In the genomic region with DNA sequence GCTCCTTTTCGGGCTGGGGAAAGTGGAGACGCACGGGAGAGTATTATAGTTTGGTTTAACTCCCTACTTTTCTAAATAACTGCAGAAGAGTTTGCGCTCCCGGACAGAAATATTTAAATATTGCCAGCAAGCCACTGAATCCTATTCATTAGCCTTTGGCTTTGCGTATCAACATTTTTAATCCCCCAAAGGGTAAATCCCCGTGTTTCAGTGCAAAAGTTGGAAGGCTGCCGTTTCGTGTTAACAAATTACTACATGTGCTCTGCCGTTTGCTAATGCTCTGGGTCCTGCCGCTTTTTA, we compare ENCODE assay signal across 8 cellular contexts. TPM values are rescaled to one million over a fixed set of nuclear protein-coding genes. Genes with fewer than 3 reads are reported as not detected.
DNase-seq lines count a peak whose midpoint lies in the region; ATAC-seq, FAIRE-seq and TF ChIP-seq lines count a peak whose summit lies in the region.

No MANE protein-coding gene starts in this region.

- H3F3A ChIP-seq in OCI-LY1 (ENCODE audit: insufficient read depth, low read length), result no peaks in the 10 kb centered on the region

- H4K20me1 ChIP-seq in OCI-LY1 (ENCODE audit: insufficient read depth, low read length), result no peaks in the 10 kb centered on the region
- H4K20me1 ChIP-seq in endothelial cell of umbilical vein (replicated peaks; ENCODE audit: control insufficient read depth, extremely low read depth, insufficient read depth, low read length), result no peaks in the 10 kb centered on the region
- H4K20me1 ChIP-seq in osteoblast (ENCODE audit: insufficient read depth, low read length), result no peaks in the 10 kb centered on the region

- DNase-seq in CD4-positive, alpha-beta memory T cell, result no peak
- DNase-seq in endothelial cell of umbilical vein (ENCODE audit: low read depth, low spot score) (no peak), osteoblast (ENCODE audit: insufficient read length, low spot score, missing footprints) (no peak), NCI-H2171 treated with DMSO at 0.1 percent for 48 hours (lab: John Stamatoyannopoulos, UW) (no peak), NCI-H146 treated with DMSO at 0.1 percent for 48 hours (lab: John Stamatoyannopoulos, UW; ENCODE audit: unreplicated experiment) (no peak), COLO829 (ENCODE audit: low spot score) (no peak)

- H3K4me3 ChIP-seq in CD4-positive, alpha-beta memory T cell (ENCODE audit: low read length in 2 of 2), result peak overlapping the region; percentile 78 to 79
- H3K4me3 ChIP-seq in OCI-LY1 (ENCODE audit: low read depth, low read length, poor library complexity, severe bottlenecking) (peak overlapping the region; percentile 82), endothelial cell of umbilical vein (replicated peaks in 1 of 3; ENCODE audit: insufficient read depth in 1 of 3, low read depth in 1 of 3, low read length in 3 of 3) (peak overlapping the region; percentile 61 to 92 (median 72)), osteoblast (ENCODE audit: insufficient read depth, low read length) (peak overlapping the region; percentile 88)

- peak overlapping the region in 6 of 7 donors; percentile 78 to 91 (median 88) for H3K27ac Mint-ChIP-seq in CD4-positive, alpha-beta memory T cell

- H3K4me2 ChIP-seq in OCI-LY1 (ENCODE audit: low read length), result peak overlapping the region; percentile 84
- peak overlapping the region; percentile 89 for H3K4me2 ChIP-seq in endothelial cell of umbilical vein (ENCODE audit: insufficient read depth, low read length)
- peak overlapping the region; percentile 92 for H3K4me2 ChIP-seq in osteoblast (ENCODE audit: insufficient read depth, low read length)

- ATAC-seq in HG03175 (IDR thresholded peaks at IDR 0.05; ENCODE audit: unreplicated experiment), result no peak

- TF ChIP-seq CTCF in OCI-LY1 (IDR thresholded peaks at IDR 0.05; ENCODE audit: low read length) (no peak), endothelial cell of umbilical vein (IDR thresholded peaks at IDR 0.05; ENCODE audit: extremely low read depth in 1 of 2, insufficient read depth in 1 of 2, low read depth in 1 of 2, low read length in 2 of 2) (no peak), osteoblast (IDR thresholded peaks at IDR 0.05; ENCODE audit: extremely low read depth, low read depth, low read length) (no peak)

- H3K9ac ChIP-seq in OCI-LY1 (ENCODE audit: low read length) (peak overlapping the region; percentile 13; the same call in 1 of the 2 replicates), endothelial cell of umbilical vein (replicated peaks; ENCODE audit: extremely low read depth, insufficient read depth, low read length) (peak overlapping the region; percentile 50)

- POLR2A ChIA-PET in CD4-positive, alpha-beta memory T cell (lab: Charles Lee; ENCODE audit: partially characterized antibody), result interaction anchor here (0.6 to 2.5 kb wide), 4 partner anchors 31 to 377 kb away, joined by 3 to 9 read pairs (median 5); partner anchors contain the start of gene DCAF4
- POLR2A ChIA-PET in endothelial cell of umbilical vein (lab: Charles Lee), result interaction anchor here (0.9 to 1.8 kb wide), 4 partner anchors 8 to 216 kb away, joined by 3 to 11 read pairs (median 3); no protein-coding TSS in a partner anchor

- intact Hi-C loops in CD4-positive, alpha-beta memory T cell (cut with micrococcal nuclease), result loop anchor here (1.0 to 10.0 kb wide), 5 partner anchors 11 to 1572 kb away; partner anchors contain the start of genes DCAF4 and SIPA1L1
- intact Hi-C loops in endothelial cell of umbilical vein (cut with micrococcal nuclease), result loop anchor here (1.0 to 2.0 kb wide), 7 partner anchors 32 to 377 kb away; partner anchors contain the start of gene DCAF4

- H3K4me1 Mint-ChIP-seq in CD4-positive, alpha-beta memory T cell, result peaks cover 12 to 29% (median 22%) of the 10 kb centered on the region in 4 donors

- H3K36me3 ChIP-seq in CD4-positive, alpha-beta memory T cell (ENCODE audit: insufficient read depth, low read length), result no peaks in the 10 kb centered on the region
- H3K36me3 ChIP-seq in OCI-LY1 (ENCODE audit: insufficient read depth, low read length) (no peaks in the 10 kb centered on the region), endothelial cell of umbilical vein (ENCODE audit: control insufficient read depth in 2 of 2, extremely low read depth in 1 of 2, insufficient read depth in 2 of 2, low read length in 2 of 2) (no peaks in the 10 kb centered on the region), osteoblast (ENCODE audit: insufficient read depth, low read length) (no peaks in the 10 kb centered on the region)

- dilution Hi-C loops in endothelial cell of umbilical vein (cut with MboI; ENCODE audit: extremely low pct_ligation_motif_present, low sequenced_read_pairs), result no loop called here

- H2AFZ ChIP-seq in OCI-LY1 (ENCODE audit: low read length), result peak overlapping the region; percentile 8; the same call in 1 of the 2 replicates
- peak overlapping the region; percentile 93 for H2AFZ ChIP-seq in endothelial cell of umbilical vein (ENCODE audit: low read depth, low read length)
- peak overlapping the region; percentile 91 for H2AFZ ChIP-seq in osteoblast (ENCODE audit: low read length)

- no peaks in the 10 kb centered on the region for H3K9me1 ChIP-seq in endothelial cell of umbilical vein (replicated peaks; ENCODE audit: control insufficient read depth, extremely low read depth, insufficient read depth, low read length)

- H3K4me1 ChIP-seq in CD4-positive, alpha-beta memory T cell (ENCODE audit: insufficient read depth, low read length), result peaks cover 27% of the 10 kb centered on the region
- H3K4me1 ChIP-seq in OCI-LY1 (ENCODE audit: insufficient read depth, low read length, severe bottlenecking) (peaks cover 26% of the 10 kb centered on the region), endothelial cell of umbilical vein (ENCODE audit: control insufficient read depth, extremely low read depth, insufficient read depth, low read length) (peaks cover 27% of the 10 kb centered on the region), osteoblast (ENCODE audit: insufficient read depth, low read length) (peaks cover 18% of the 10 kb centered on the region)

- H3K9me3 ChIP-seq in CD4-positive, alpha-beta memory T cell (ENCODE audit: control insufficient read depth in 1 of 2, low read length in 2 of 2), result no peaks in the 10 kb centered on the region
- H3K9me3 ChIP-seq in OCI-LY1 (ENCODE audit: low read length) (no peaks in the 10 kb centered on the region), endothelial cell of umbilical vein (replicated peaks; ENCODE audit: control insufficient read depth, insufficient read depth, low read length) (no peaks in the 10 kb centered on the region), osteoblast (ENCODE audit: low read depth, low read length) (no peaks in the 10 kb centered on the region)

- H3K27me3 ChIP-seq in CD4-positive, alpha-beta memory T cell (ENCODE audit: insufficient read depth, low read length), result peaks cover 9% of the 10 kb centered on the region
- H3K27me3 ChIP-seq in OCI-LY1 (ENCODE audit: insufficient read depth, low read length), result peaks cover 16% of the 10 kb centered on the region; the same call in 1 of the 2 replicates
- no peaks in the 10 kb centered on the region for H3K27me3 ChIP-seq in endothelial cell of umbilical vein (ENCODE audit: control insufficient read depth in 2 of 2, insufficient read depth in 2 of 2, low read length in 2 of 2)
- peaks cover 13% of the 10 kb centered on the region for H3K27me3 ChIP-seq in osteoblast (ENCODE audit: insufficient read depth, low read length)

- no peaks in the 10 kb centered on the region for H3K9me3 Mint-ChIP-seq in CD4-positive, alpha-beta memory T cell

- H3K27ac ChIP-seq in CD4-positive, alpha-beta memory T cell (ENCODE audit: low read depth, low read length), result no peak overlapping the region
- no peak overlapping the region for H3K27ac ChIP-seq in OCI-LY1 (ENCODE audit: low read depth, low read length, poor library complexity, severe bottlenecking)
- H3K27ac ChIP-seq in endothelial cell of umbilical vein (ENCODE audit: insufficient read depth, low read depth, low read length), result peak overlapping the region; percentile 39
- no peak overlapping the region for H3K27ac ChIP-seq in osteoblast (ENCODE audit: low read depth, low read length)

- CTCF ChIA-PET in CD4-positive, alpha-beta memory T cell (lab: Charles Lee; ENCODE audit: partially characterized antibody), result interaction anchor here (1.0 to 7.6 kb wide), 7 partner anchors 10 to 378 kb away, joined by 3 to 67 read pairs (median 5); no protein-coding TSS in a partner anchor
- CTCF ChIA-PET in endothelial cell of umbilical vein (lab: Charles Lee), result interaction anchor here (0.5 to 4.6 kb wide), 21 partner anchors 10 to 576 kb away, joined by 3 to 59 read pairs (median 4); no protein-coding TSS in a partner anchor

- H3K4me3 Mint-ChIP-seq in CD4-positive, alpha-beta memory T cell, result peak overlapping the region; percentile 88 to 99 (median 95)

- no peaks in the 10 kb centered on the region for H3K9me2 ChIP-seq in OCI-LY1 (ENCODE audit: low read depth, low read length)

- peaks cover 0 to 10% of the 10 kb centered on the region in 2 donors for H3K36me3 Mint-ChIP-seq in CD4-positive, alpha-beta memory T cell

- TF ChIP-seq POLR2A in endothelial cell of umbilical vein (IDR thresholded peaks at IDR 0.05; ENCODE audit: low read depth, low read length), result no peak

- no peak for FAIRE-seq in endothelial cell of umbilical vein (lab: Jason Lieb, UNC)

- BruUV-seq in endothelial cell of umbilical vein (replicated peaks; lab: Mats Ljungman, UMichigan), result TSS peak; percentile 85

- H3K79me2 ChIP-seq in OCI-LY1 (ENCODE audit: insufficient read depth, low read length), result no peaks in the 10 kb centered on the region
- H3K79me2 ChIP-seq in endothelial cell of umbilical vein (ENCODE audit: control insufficient read depth, insufficient read depth, low read length), result peaks cover 22% of the 10 kb centered on the region
- peaks cover 18% of the 10 kb centered on the region for H3K79me2 ChIP-seq in osteoblast (ENCODE audit: insufficient read depth, low read length)

- peaks cover 26 to 39% of the 10 kb centered on the region in 2 donors for H3K27me3 Mint-ChIP-seq in CD4-positive, alpha-beta memory T cell

RNA-seq across cellular contexts. Expression of gene DPF3, which starts 0.4 kb away (rescaled TPM):
- under 1 TPM in 1 of 2 experiments, not detected in 1; 0.35 TPM for total RNA-seq in CD4-positive, alpha-beta memory T cell
- polyA plus RNA-seq in CD4-positive, alpha-beta memory T cell, result under 1 TPM in 1 of 2 donors, not detected in 1; 0.25 TPM
- total RNA-seq in endothelial cell of umbilical vein (3.5 and 8.1 TPM in 2 replicates), osteoblast (0.59 and 1.8 TPM in 2 replicates)
- 1.5 and 2.4 TPM in 2 replicates for polyA plus RNA-seq in endothelial cell of umbilical vein
- 2.8 and 3.2 TPM in 2 replicates for polyA plus RNA-seq in endothelial cell of umbilical vein (2011; cell fraction: cytosol; rRNA removed)
- 15.0 and 23.9 TPM in 2 replicates for polyA plus RNA-seq in endothelial cell of umbilical vein (2011; cell fraction: nucleus; rRNA removed)
- polyA plus RNA-seq in endothelial cell of umbilical vein (2012), result 6.8 and 7.3 TPM in 2 replicates
- 5.5 and 11.8 TPM in 2 replicates for polyA minus RNA-seq in endothelial cell of umbilical vein
- not detected for polyA minus RNA-seq in endothelial cell of umbilical vein (2011; cell fraction: cytosol; rRNA and poly(A)+ RNA removed)
- 17.8 and 18.7 TPM in 2 replicates for polyA minus RNA-seq in endothelial cell of umbilical vein (2011; cell fraction: nucleus; rRNA and poly(A)+ RNA removed)

RNA-seq across cellular contexts. Expression of gene DCAF4, which starts 32.0 kb away (rescaled TPM):
- total RNA-seq in CD4-positive, alpha-beta memory T cell, result 10 to 100 TPM; 25.2 to 26.9 TPM
- polyA plus RNA-seq in CD4-positive, alpha-beta memory T cell, result 10 to 100 TPM in 1 of 2 donors, 1 to 10 TPM in 1; 7.2 to 10.2 TPM
- total RNA-seq in endothelial cell of umbilical vein, result 8.6 and 14.5 TPM in 2 replicates
- polyA plus RNA-seq in endothelial cell of umbilical vein, result 9.8 and 15.8 TPM in 2 replicates
- 9.0 and 13.1 TPM in 2 replicates for polyA plus RNA-seq in endothelial cell of umbilical vein (2011; cell fraction: cytosol; rRNA removed)
- polyA plus RNA-seq in endothelial cell of umbilical vein (2011; cell fraction: nucleus; rRNA removed), result 26.9 and 36.0 TPM in 2 replicates
- polyA plus RNA-seq in endothelial cell of umbilical vein (2012), result 17.1 and 20.7 TPM in 2 replicates
- 16.5 and 19.0 TPM in 2 replicates for polyA minus RNA-seq in endothelial cell of umbilical vein
- 3.6 TPM for polyA minus RNA-seq in endothelial cell of umbilical vein (2011; cell fraction: cytosol; rRNA and poly(A)+ RNA removed)
- polyA minus RNA-seq in endothelial cell of umbilical vein (2011; cell fraction: nucleus; rRNA and poly(A)+ RNA removed), result 13.3 and 18.0 TPM in 2 replicates
- 18.3 and 21.0 TPM in 2 replicates for total RNA-seq in osteoblast

Comparison
In these comparisons a context has a peak if more than half of its experiments do, and no peak if none do; other contexts are left out.
1. H2AFZ ChIP-seq: peak in every context shown above with its lines; median percentile 93 in endothelial cell of umbilical vein; 91 in osteoblast; 8 in OCI-LY1.